7 cellular contexts compared by ENCODE assay signal in the genomic region with DNA sequence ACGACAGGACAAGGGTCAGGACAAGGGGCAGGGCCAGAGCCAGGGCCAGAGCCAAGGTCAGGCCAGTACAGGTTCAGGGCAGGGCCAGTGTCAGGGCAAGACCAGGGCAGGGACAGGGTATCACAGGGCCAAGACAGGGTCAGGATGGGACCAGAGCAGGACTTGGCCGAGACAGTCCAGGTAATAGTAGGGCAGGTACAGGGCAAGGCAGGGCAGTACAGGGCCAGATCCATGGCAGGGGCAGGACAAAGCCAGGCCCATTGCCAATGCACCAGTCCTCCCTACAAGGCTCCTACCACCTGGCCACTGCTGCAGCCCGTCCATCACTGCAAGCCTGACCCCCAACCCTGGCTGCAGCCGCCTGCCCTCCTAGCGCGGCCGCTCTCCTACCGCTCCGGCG. TPM values are rescaled to one million over a fixed set of nuclear protein-coding genes. Genes with fewer than 3 reads are reported as not detected.
"Had no signal": no experiment of that assay in that cellular context is flagged by ENCODE, and none has a peak within 500 bp of the region (broad histone marks: within the 10 kb centered on the region; RNA-seq: fewer than 3 reads in every experiment).

No MANE protein-coding gene starts in this region.

RNA-seq across cellular contexts. Expression of gene TP53TG3F, which starts 50.5 kb away (rescaled TPM):
- total RNA-seq: GM23248, GM23338, H1, H4, H7, H9, HFFc6 had no signal
- polyA plus RNA-seq: GM23248, GM23338, H1 had no signal
